ENCODE assay signal across 8 cellular contexts in the genomic region with DNA sequence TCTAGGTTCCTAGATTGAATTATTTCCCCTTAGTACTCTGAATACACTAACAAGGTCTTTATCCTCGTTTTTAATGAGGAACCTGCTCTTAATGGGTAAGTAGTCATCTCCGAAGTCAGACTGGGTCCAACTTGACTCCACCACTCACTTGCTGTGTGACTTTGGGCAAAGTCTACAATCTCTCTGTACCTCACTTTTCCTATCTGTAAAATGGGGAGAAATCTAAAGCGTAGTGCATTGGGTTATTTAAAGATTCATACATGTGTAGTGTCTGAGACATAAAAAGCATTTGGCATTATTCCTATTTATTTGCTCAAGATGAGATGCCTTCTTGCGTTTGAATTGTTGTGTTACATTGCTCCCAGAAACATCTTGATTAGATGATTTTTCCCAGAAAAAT. TPM values are rescaled to one million over a fixed set of nuclear protein-coding genes. Genes with fewer than 3 reads are reported as not detected.
DNase-seq lines count a peak whose midpoint lies in the region; ATAC-seq and TF ChIP-seq lines count a peak whose summit lies in the region.

No MANE protein-coding gene starts in this region.

- no peak for DNase-seq in HFFc6
- no peak for DNase-seq in stimulated activated effector memory CD8-positive, alpha-beta T cell treated with anti-CD3 and anti-CD28 coated beads, Interleukin-12 subunit alpha, Interleukin-12 subunit beta, amount 100 ng/mL, for 72 hours (ENCODE audit: low spot score in 2 of 2)
- DNase-seq in hepatic stellate cell (ENCODE audit: low spot score), result no peak
- DNase-seq in stimulated activated CD4-positive, alpha-beta T cell treated with anti-CD3 and anti-CD28 coated beads, Interleukin-4, amount 100 ng/mL, for 1 hour, result no peak

- H3K27me3 Mint-ChIP-seq in HFFc6 (ENCODE audit: insufficient read depth), result no peaks in the 10 kb centered on the region
- no peaks in the 10 kb centered on the region for H3K27me3 Mint-ChIP-seq in activated T-helper 17 cell treated with anti-CD3 and anti-CD28 coated beads, Interleukin-2, amount 50 U/mL, for 72 hours

- H3K4me3 ChIP-seq in iPS-18c (ENCODE audit: insufficient read depth, low read depth, low read length), result peak overlapping the region; percentile 37; the same call in 1 of the 2 replicates

- H3K4me3 Mint-ChIP-seq in HFFc6, result peak overlapping the region; percentile 94
- H3K4me3 Mint-ChIP-seq in activated T-helper 17 cell treated with anti-CD3 and anti-CD28 coated beads, Interleukin-2, amount 50 U/mL, for 72 hours, result peak overlapping the region; percentile 94
- H3K4me3 Mint-ChIP-seq in stimulated activated effector memory CD8-positive, alpha-beta T cell treated with anti-CD3 and anti-CD28 coated beads, Interleukin-12 subunit alpha, Interleukin-12 subunit beta, amount 100 ng/mL, for 72 hours, result peak overlapping the region; percentile 89

- peak overlapping the region; percentile 96 for H3K27ac Mint-ChIP-seq in HFFc6
- peak overlapping the region; percentile 94 for H3K27ac Mint-ChIP-seq in activated T-helper 17 cell treated with anti-CD3 and anti-CD28 coated beads, Interleukin-2, amount 50 U/mL, for 72 hours
- H3K27ac Mint-ChIP-seq in stimulated activated effector memory CD8-positive, alpha-beta T cell treated with anti-CD3 and anti-CD28 coated beads, Interleukin-12 subunit alpha, Interleukin-12 subunit beta, amount 100 ng/mL, for 72 hours, result peak overlapping the region; percentile 85

- no peaks in the 10 kb centered on the region for H3K9me3 Mint-ChIP-seq in HFFc6
- no peaks in the 10 kb centered on the region for H3K9me3 Mint-ChIP-seq in activated T-helper 17 cell treated with anti-CD3 and anti-CD28 coated beads, Interleukin-2, amount 50 U/mL, for 72 hours
- no peaks in the 10 kb centered on the region for H3K9me3 Mint-ChIP-seq in stimulated activated effector memory CD8-positive, alpha-beta T cell treated with anti-CD3 and anti-CD28 coated beads, Interleukin-12 subunit alpha, Interleukin-12 subunit beta, amount 100 ng/mL, for 72 hours

- H3K9me3 ChIP-seq in iPS-18c (ENCODE audit: control insufficient read depth, insufficient read depth, low read length), result no peaks in the 10 kb centered on the region

- no peak for TF ChIP-seq CTCF in HFFc6 (IDR thresholded peaks at IDR 0.05)

- ATAC-seq in activated T-helper 17 cell treated with anti-CD3 and anti-CD28 coated beads, Interleukin-2, amount 50 U/mL, for 72 hours (replicated peaks), result no peak
- ATAC-seq in stimulated activated effector memory CD8-positive, alpha-beta T cell treated with anti-CD3 and anti-CD28 coated beads, Interleukin-12 subunit alpha, Interleukin-12 subunit beta, amount 100 ng/mL, for 72 hours, result no peak
- ATAC-seq in GM21529 (IDR thresholded peaks at IDR 0.05; ENCODE audit: unreplicated experiment) (no peak), HG03460 (IDR thresholded peaks at IDR 0.05; ENCODE audit: unreplicated experiment) (no peak)

- peaks cover 47% of the 10 kb centered on the region for H3K4me1 Mint-ChIP-seq in HFFc6 (ENCODE audit: low read depth)
- peaks cover 21% of the 10 kb centered on the region for H3K4me1 Mint-ChIP-seq in activated T-helper 17 cell treated with anti-CD3 and anti-CD28 coated beads, Interleukin-2, amount 50 U/mL, for 72 hours
- peaks cover 23% of the 10 kb centered on the region for H3K4me1 Mint-ChIP-seq in stimulated activated effector memory CD8-positive, alpha-beta T cell treated with anti-CD3 and anti-CD28 coated beads, Interleukin-12 subunit alpha, Interleukin-12 subunit beta, amount 100 ng/mL, for 72 hours

- no peaks in the 10 kb centered on the region for H3K36me3 Mint-ChIP-seq in HFFc6 (ENCODE audit: low read depth)
- no peaks in the 10 kb centered on the region for H3K36me3 Mint-ChIP-seq in activated T-helper 17 cell treated with anti-CD3 and anti-CD28 coated beads, Interleukin-2, amount 50 U/mL, for 72 hours (ENCODE audit: low read depth)
- no peaks in the 10 kb centered on the region for H3K36me3 Mint-ChIP-seq in stimulated activated effector memory CD8-positive, alpha-beta T cell treated with anti-CD3 and anti-CD28 coated beads, Interleukin-12 subunit alpha, Interleukin-12 subunit beta, amount 100 ng/mL, for 72 hours

RNA-seq across cellular contexts. Expression of gene GTF2A1, which starts 51.5 kb away (rescaled TPM):
- 10 to 100 TPM; 37.6 to 47.6 (median 40.3) TPM for total RNA-seq in HFFc6 (2021; fragmentation: NEBNext Ultra II Directional; extraction: Animal tissue kit (Norgen Biotek cat#: 25700))
- total RNA-seq in activated T-helper 17 cell treated with anti-CD3 and anti-CD28 coated beads, Interleukin-2, amount 50 U/mL, for 72 hours, result 10 to 100 TPM; 33.9 to 38.0 TPM
